8 cellular contexts compared by ENCODE assay signal in genomic region chr9:105449081-105449480, GRCh38. TPM values are rescaled to one million over a fixed set of nuclear protein-coding genes. Genes with fewer than 3 reads are reported as not detected.
A peak's percentile ranks its signal among the peaks of the same experiment; 100 is the strongest.
DNase-seq lines count a peak whose midpoint lies in the region; ATAC-seq and TF ChIP-seq lines count a peak whose summit lies in the region.

No MANE protein-coding gene starts in this region.

- H3K27ac ChIP-seq in DOHH2 (ENCODE audit: low read depth, low read length), result no peak overlapping the region
- H3K27ac ChIP-seq in colonic mucosa, result no peak overlapping the region

- H3K4me3 Mint-ChIP-seq in neural crest cell, result peak overlapping the region; percentile 95

- peaks cover 25% of the 10 kb centered on the region for H3K4me1 ChIP-seq in DOHH2 (ENCODE audit: control insufficient read depth, low read length)
- H3K4me1 ChIP-seq in colonic mucosa, result peaks cover 3% of the 10 kb centered on the region

- peak overlapping the region; percentile 96 for H3K27ac Mint-ChIP-seq in neural crest cell (ENCODE audit: unreplicated experiment)

- no peaks in the 10 kb centered on the region for H3K36me3 ChIP-seq in DOHH2 (ENCODE audit: control insufficient read depth, low read length)
- no peaks in the 10 kb centered on the region for H3K36me3 ChIP-seq in colonic mucosa

- H3K27me3 Mint-ChIP-seq in neural crest cell (ENCODE audit: low read depth), result no peaks in the 10 kb centered on the region

- H3F3A ChIP-seq in DOHH2 (ENCODE audit: control insufficient read depth, insufficient read depth), result no peaks in the 10 kb centered on the region

- H3K36me3 Mint-ChIP-seq in neural crest cell (ENCODE audit: low read depth), result no peaks in the 10 kb centered on the region

- intact Hi-C loops in colonic mucosa (cut with DNase I), result no loop called here

- peak overlapping the region; percentile 99 for H3K4me2 ChIP-seq in DOHH2 (ENCODE audit: low read length)

- no peaks in the 10 kb centered on the region for H4K20me1 ChIP-seq in DOHH2 (ENCODE audit: control insufficient read depth, insufficient read depth, low read depth, low read length)

- no peak for ATAC-seq in HG02884 (IDR thresholded peaks at IDR 0.05; ENCODE audit: unreplicated experiment)

- no peak for TF ChIP-seq CTCF in DOHH2 (IDR thresholded peaks at IDR 0.05; ENCODE audit: low read depth, low read length, poor library complexity, severe bottlenecking)
- TF ChIP-seq CTCF in NB4 (IDR thresholded peaks at IDR 0.05; ENCODE audit: low read depth, low read length), result no peak
- TF ChIP-seq CTCF in colonic mucosa (IDR thresholded peaks at IDR 0.05), result no peak
- no peak for TF ChIP-seq CTCF in neural crest cell (conservative IDR thresholded peaks at IDR 0.05)

- H3K9ac ChIP-seq in colonic mucosa (ENCODE audit: low read depth in 2 of 2, low read length in 2 of 2), result peak overlapping the region in 1 of 2 donors; percentile 86

- no peaks in the 10 kb centered on the region for H3K9me3 Mint-ChIP-seq in neural crest cell

- H3K79me2 ChIP-seq in DOHH2 (ENCODE audit: control insufficient read depth, low read length), result peaks cover 34% of the 10 kb centered on the region

- H3K9me3 ChIP-seq in DOHH2 (ENCODE audit: control insufficient read depth, insufficient read depth, low read length) (no peaks in the 10 kb centered on the region), colonic mucosa (no peaks in the 10 kb centered on the region)

- no peak for TF ChIP-seq POLR2A in NB4 (IDR thresholded peaks at IDR 0.05; ENCODE audit: extremely low read depth, insufficient read length)

- no peaks in the 10 kb centered on the region for H3K27me3 ChIP-seq in DOHH2 (ENCODE audit: control insufficient read depth, low read length)
- no peaks in the 10 kb centered on the region for H3K27me3 ChIP-seq in colonic mucosa

- H3K4me3 ChIP-seq in DOHH2 (ENCODE audit: low read length) (peak overlapping the region; percentile 97), NB4 (ENCODE audit: low read depth, low read length) (peak overlapping the region; percentile 79), colonic mucosa (peak overlapping the region; percentile 90)

- no peaks in the 10 kb centered on the region for H3K9me2 ChIP-seq in DOHH2 (replicated peaks; ENCODE audit: control insufficient read depth, low read length)

- H3K4me1 Mint-ChIP-seq in neural crest cell, result peaks cover 36% of the 10 kb centered on the region

- DNase-seq in NB4 (ENCODE audit: low read depth), result no peak
- no peak for DNase-seq in colonic mucosa
- DNase-seq in neural crest cell (ENCODE audit: low read depth, low spot score), result no peak
- DNase-seq in activated gamma-delta T cell treated with Interleukin-2 at 50 U/mL for 16 hours, result no peak
- DNase-seq in D341Med (ENCODE audit: low spot score), result no peak
- DNase-seq in OCI-M2 (lab: John Stamatoyannopoulos, UW; ENCODE audit: unreplicated experiment), result no peak

RNA-seq across cellular contexts. Expression of gene FSD1L, which starts 1.2 kb away (rescaled TPM):
- total RNA-seq in colonic mucosa, result 1 to 10 TPM; 4.3 to 6.0 TPM
- total RNA-seq in neural crest cell, result 16.9 and 17.0 TPM in 2 replicates
